In genomic region chr5:2750026-2750757, GRCh38 we compare ENCODE assay signal across 1 cellular context.
TF ChIP-seq lines count a peak whose summit lies in the region.

No MANE protein-coding gene starts in this region.

TF ChIP-seq in GM23338, 12 proteins besides CTCF, POLR2A, EP300 and RAD21:
- TF ChIP-seq ZNF462 (CRISPR knock-in tag; IDR thresholded peaks at IDR 0.05) (no peak), ZNF331 (CRISPR knock-in tag; IDR thresholded peaks at IDR 0.05; ENCODE audit: low read depth) (no peak), POLR2AphosphoS5 (IDR thresholded peaks at IDR 0.05; ENCODE audit: low read depth) (peak; percentile 40; the same call in 1 of the 2 replicates), JUNB (IDR thresholded peaks at IDR 0.05; ENCODE audit: unreplicated experiment) (no peak), EZH2phosphoT487 (IDR thresholded peaks at IDR 0.05; ENCODE audit: unreplicated experiment) (no peak), NANOG (IDR thresholded peaks at IDR 0.05; ENCODE audit: borderline replicate concordance) (peak; percentile 57; the same call in 1 of the 2 replicates), EZH2 (IDR thresholded peaks at IDR 0.05; ENCODE audit: low read depth, unreplicated experiment) (no peak), CREB1 (CRISPR knock-in tag; IDR thresholded peaks at IDR 0.05; ENCODE audit: low read depth) (no peak)
